ENCODE assay signal across 8 cellular contexts in genomic region chr3:99487894-99488293, GRCh38.
"Had no signal": no experiment of that assay in that cellular context is flagged by ENCODE, and none has a peak within 500 bp of the region (broad histone marks: within the 10 kb centered on the region; RNA-seq: fewer than 3 reads in every experiment).

No MANE protein-coding gene starts in this region.

- H3K27ac ChIP-seq: HL-60, KMS-11 had no signal

- H3K36me3 Mint-ChIP-seq: IgD-negative memory B cell had no signal

- FAIRE-seq: HepG2 had no signal

- H3K27me3 Mint-ChIP-seq: IgD-negative memory B cell had no signal

- DNase-seq: GOT3, H9, HCEC 1CT, KBM-7 had no signal

- H3K9ac ChIP-seq: KMS-11 had no signal

- H3K4me2 ChIP-seq: KMS-11 had no signal

- H3K4me1 Mint-ChIP-seq: IgD-negative memory B cell had no signal

- ATAC-seq: HepG2 had no signal

- H3K4me3 Mint-ChIP-seq: H9 had no signal

- H3K27ac Mint-ChIP-seq: H9, IgD-negative memory B cell had no signal
